ENCODE assay signal across 7 cellular contexts in genomic region chr20:34661811-34662210, GRCh38. TPM values are rescaled to one million over a fixed set of nuclear protein-coding genes. Genes with fewer than 3 reads are reported as not detected.
DNase-seq lines count a peak whose midpoint lies in the region; ATAC-seq, FAIRE-seq and TF ChIP-seq lines count a peak whose summit lies in the region.
"Not testable (repeated sequence)": the region's sequence is repeated elsewhere in the genome, so short reads cannot be mapped to it uniquely, and the experiment has no call there.

No MANE protein-coding gene starts in this region.

- BruUV-seq in Panc1 (replicated peaks; lab: Mats Ljungman, UMichigan): not testable (repeated sequence)

- in situ Hi-C loops in Panc1 (cut with HindIII; ENCODE audit: low pct_unique_long_range_greater_than_20kb, low sequenced_read_pairs): not testable (repeated sequence)

- ATAC-seq in Panc1: peak; percentile 30; the same call in 1 of the 2 replicates

- CTCF ChIA-PET in Panc1 (lab: Charles Lee): interaction anchor here (1.0 kb wide), 1 partner anchor 108 kb away, joined by 4 read pairs; no protein-coding TSS in a partner anchor
- CTCF ChIA-PET in activated CD4-positive, alpha-beta memory T cell treated with anti-CD3 and anti-CD28 coated beads for 36 hours (lab: Charles Lee): not testable (repeated sequence)

- not testable (repeated sequence) for H3K9ac ChIP-seq in KMS-11; astrocyte (ENCODE audit: low read length); mesenchymal stem cell (ENCODE audit: low read length)

- H3K4me3 ChIP-seq in GM06990 (replicated peaks; ENCODE audit: low read depth, low read length); KMS-11 (IDR thresholded peaks at IDR 0.05; ENCODE audit: insufficient read depth, low read depth, low read length); Panc1 (ENCODE audit: low read depth in 2 of 2, low read length in 2 of 2); astrocyte (ENCODE audit: insufficient read depth, low read depth, low read length); mesenchymal stem cell (ENCODE audit: insufficient read depth in 1 of 2, low read depth in 1 of 2, low read length in 2 of 2): not testable (repeated sequence)

- H3K27me3 ChIP-seq in GM06990 (replicated peaks; ENCODE audit: control insufficient read depth, insufficient read depth, low read length); KMS-11 (ENCODE audit: insufficient read depth, low read depth); Panc1 (ENCODE audit: control insufficient read depth, insufficient read depth, low read length); astrocyte (ENCODE audit: insufficient read depth, low read length); mesenchymal stem cell (ENCODE audit: control insufficient read depth in 1 of 2, insufficient read depth in 1 of 2, low read length in 2 of 2): not testable (repeated sequence)

- H3K4me2 ChIP-seq in KMS-11: peak overlapping the region; percentile 3; the same call in 1 of the 2 replicates
- H3K4me2 ChIP-seq in astrocyte (ENCODE audit: low read length); mesenchymal stem cell (ENCODE audit: low read length, poor library complexity, severe bottlenecking): not testable (repeated sequence)

- not testable (repeated sequence) for H4K8ac ChIP-seq in mesenchymal stem cell (ENCODE audit: low read length)

- H3K79me1 ChIP-seq in mesenchymal stem cell (replicated peaks; ENCODE audit: low read length, poor library complexity, severe bottlenecking): peaks cover 14% of the 10 kb centered on the region

- H3K4me1 ChIP-seq in KMS-11 (ENCODE audit: low read depth, poor library complexity, severe bottlenecking): peaks cover 20% of the 10 kb centered on the region
- H3K4me1 ChIP-seq in Panc1 (ENCODE audit: control insufficient read depth, insufficient read depth, low read length); astrocyte (ENCODE audit: insufficient read depth, low read length); mesenchymal stem cell (ENCODE audit: control insufficient read depth, insufficient read depth, low read depth, low read length): not testable (repeated sequence)

- H2BK15ac ChIP-seq in mesenchymal stem cell (ENCODE audit: low read depth, poor library complexity, severe bottlenecking): not testable (repeated sequence)

- H3K36me3 ChIP-seq in GM06990 (ENCODE audit: control insufficient read depth, insufficient read depth, low read length); KMS-11 (ENCODE audit: insufficient read depth); Panc1 (ENCODE audit: control insufficient read depth, insufficient read depth, low read length); astrocyte (ENCODE audit: insufficient read depth, low read length); mesenchymal stem cell (ENCODE audit: control insufficient read depth in 1 of 2, insufficient read depth in 2 of 2, low read depth in 1 of 2, low read length in 2 of 2): not testable (repeated sequence)

- H2BK12ac ChIP-seq in mesenchymal stem cell (ENCODE audit: low read length in 2 of 2): not testable (repeated sequence)

- not testable (repeated sequence) for H3K27ac ChIP-seq in KMS-11; Panc1 (ENCODE audit: low read length); astrocyte (ENCODE audit: low read depth, low read length); mesenchymal stem cell (ENCODE audit: low read length, poor library complexity, severe bottlenecking)
- peak overlapping the region; percentile 45 for H3K27ac ChIP-seq in epithelial cell of prostate

- H2BK120ac ChIP-seq in mesenchymal stem cell (ENCODE audit: low read depth, low read length): not testable (repeated sequence)

- not testable (repeated sequence) for H3K18ac ChIP-seq in mesenchymal stem cell (ENCODE audit: low read depth in 1 of 2, low read length in 2 of 2)

- H3K4ac ChIP-seq in mesenchymal stem cell (ENCODE audit: low read depth in 1 of 2, low read length in 2 of 2): not testable (repeated sequence)

- not testable (repeated sequence) for H3K36me3 Mint-ChIP-seq in activated CD4-positive, alpha-beta memory T cell treated with anti-CD3 and anti-CD28 coated beads for 36 hours; astrocyte (ENCODE audit: low read depth, unreplicated experiment)

- H3K4me3 Mint-ChIP-seq in activated CD4-positive, alpha-beta memory T cell treated with anti-CD3 and anti-CD28 coated beads for 36 hours; astrocyte (ENCODE audit: unreplicated experiment): not testable (repeated sequence)

- DNase-seq in GM06990 (ENCODE audit: extremely low read depth, insufficient read length) (peak; percentile 28), astrocyte (ENCODE audit: low read depth) (peak; percentile 32), epithelial cell of prostate (ENCODE audit: low read depth, low spot score) (peak; percentile 52), mesenchymal stem cell (peak; percentile 30)
- DNase-seq in Panc1 (ENCODE audit: low read depth, low spot score): not testable (repeated sequence)
- DNase-seq in activated CD4-positive, alpha-beta memory T cell treated with anti-CD3 and anti-CD28 coated beads for 36 hours: peak; percentile 21

- H4K91ac ChIP-seq in mesenchymal stem cell (ENCODE audit: low read length): not testable (repeated sequence)

- not testable (repeated sequence) for TF ChIP-seq CTCF in GM06990 (IDR thresholded peaks at IDR 0.05; ENCODE audit: insufficient read depth, low read length, poor library complexity, severe bottlenecking); KMS-11 (conservative IDR thresholded peaks at IDR 0.05; ENCODE audit: low read depth, low read length); Panc1 (IDR thresholded peaks at IDR 0.05); astrocyte (IDR thresholded peaks at IDR 0.05; ENCODE audit: insufficient read depth, low read depth, low read length)

- POLR2A ChIA-PET in Panc1 (lab: Charles Lee); activated CD4-positive, alpha-beta memory T cell treated with anti-CD3 and anti-CD28 coated beads for 36 hours (lab: Charles Lee): not testable (repeated sequence)

- intact Hi-C loops in Panc1 (cut with micrococcal nuclease; ENCODE audit: unreplicated experiment); activated CD4-positive, alpha-beta memory T cell treated with anti-CD3 and anti-CD28 coated beads for 36 hours (cut with micrococcal nuclease): not testable (repeated sequence)

- not testable (repeated sequence) for H3K14ac ChIP-seq in mesenchymal stem cell (ENCODE audit: low read length in 2 of 2)

- not testable (repeated sequence) for H3K79me2 ChIP-seq in KMS-11 (ENCODE audit: insufficient read depth, low read depth); astrocyte (ENCODE audit: insufficient read depth, low read length)

- not testable (repeated sequence) for H3K23ac ChIP-seq in mesenchymal stem cell (ENCODE audit: low read length in 2 of 2)

- not testable (repeated sequence) for H3K4me1 Mint-ChIP-seq in activated CD4-positive, alpha-beta memory T cell treated with anti-CD3 and anti-CD28 coated beads for 36 hours (ENCODE audit: low read depth)
- H3K4me1 Mint-ChIP-seq in astrocyte (ENCODE audit: low read depth, unreplicated experiment): peaks cover 10% of the 10 kb centered on the region

- H2BK5ac ChIP-seq in mesenchymal stem cell (ENCODE audit: low read depth, low read length, poor library complexity, severe bottlenecking): not testable (repeated sequence)

- not testable (repeated sequence) for H3K27ac Mint-ChIP-seq in activated CD4-positive, alpha-beta memory T cell treated with anti-CD3 and anti-CD28 coated beads for 36 hours; astrocyte (ENCODE audit: unreplicated experiment)

- not testable (repeated sequence) for H2AK5ac ChIP-seq in mesenchymal stem cell (ENCODE audit: low read length, severe bottlenecking)

- not testable (repeated sequence) for H4K20me1 ChIP-seq in KMS-11 (ENCODE audit: insufficient read depth)
- peaks cover 28% of the 10 kb centered on the region for H4K20me1 ChIP-seq in astrocyte (ENCODE audit: insufficient read depth, low read length)

- H3K27me3 Mint-ChIP-seq in activated CD4-positive, alpha-beta memory T cell treated with anti-CD3 and anti-CD28 coated beads for 36 hours; astrocyte (ENCODE audit: low read depth, unreplicated experiment): not testable (repeated sequence)

- 97% methylated on average over 4 of the region's 5 CpGs for WGBS in mesenchymal stem cell

- not testable (repeated sequence) for H3K9me3 ChIP-seq in Panc1 (ENCODE audit: control insufficient read depth, insufficient read depth, low read depth, low read length); astrocyte (ENCODE audit: insufficient read depth, low read depth, low read length); mesenchymal stem cell (ENCODE audit: control insufficient read depth, low read length)

- FAIRE-seq in astrocyte (lab: Jason Lieb, UNC): not testable (repeated sequence)

- not testable (repeated sequence) for H2AFZ ChIP-seq in KMS-11 (ENCODE audit: low read depth); astrocyte (ENCODE audit: low read depth, low read length); mesenchymal stem cell (ENCODE audit: low read depth, low read length)

- H3K9me3 Mint-ChIP-seq in activated CD4-positive, alpha-beta memory T cell treated with anti-CD3 and anti-CD28 coated beads for 36 hours; astrocyte (ENCODE audit: unreplicated experiment): not testable (repeated sequence)

RNA-seq across cellular contexts. Expression of gene PIGU, which starts 15.1 kb away (rescaled TPM):
- total RNA-seq in Panc1 (2021; ENCODE audit: unreplicated experiment) (22.9 TPM), astrocyte (16.7 and 17.4 TPM in 2 replicates)
- 19.2 TPM for polyA plus RNA-seq in Panc1 (2012; ENCODE audit: insufficient read length)
- total RNA-seq in activated CD4-positive, alpha-beta memory T cell treated with anti-CD3 and anti-CD28 coated beads for 36 hours: 10 to 100 TPM; 19.0 to 21.3 TPM
- 22.2 TPM for polyA plus RNA-seq in mesenchymal stem cell (2013, experiment 1 of 2)
- 23.9 TPM for polyA plus RNA-seq in mesenchymal stem cell (2013, experiment 2 of 2)

RNA-seq across cellular contexts. Expression of gene TP53INP2, which starts 42.3 kb away (rescaled TPM):
- 20.6 TPM for total RNA-seq in Panc1 (2021; ENCODE audit: unreplicated experiment)
- 21.1 TPM for polyA plus RNA-seq in Panc1 (2012; ENCODE audit: insufficient read length)
- 1 to 10 TPM; 2.3 to 2.5 TPM for total RNA-seq in activated CD4-positive, alpha-beta memory T cell treated with anti-CD3 and anti-CD28 coated beads for 36 hours
- 19.6 and 22.7 TPM in 2 replicates for total RNA-seq in astrocyte
- 44.3 TPM for polyA plus RNA-seq in mesenchymal stem cell (2013, experiment 1 of 2)
- 41.7 TPM for polyA plus RNA-seq in mesenchymal stem cell (2013, experiment 2 of 2)
